ENCODE assay signal across 1 cellular context in genomic region chr9:316382-316965, GRCh38.
TF ChIP-seq lines count a peak whose summit lies in the region.

No MANE protein-coding gene starts in this region.

TF ChIP-seq in endothelial cell of umbilical vein, 7 proteins besides CTCF, POLR2A, EP300 and RAD21:
- TF ChIP-seq EZH2 (IDR thresholded peaks at IDR 0.05; ENCODE audit: borderline replicate concordance, low read depth, low read length, severe bottlenecking): no peak
- no peak for TF ChIP-seq MAX (IDR thresholded peaks at IDR 0.05; ENCODE audit: insufficient read depth, insufficient read length)
- TF ChIP-seq GATA2 (IDR thresholded peaks at IDR 0.05; ENCODE audit: insufficient read depth, insufficient read length, low read depth, low read length): no peak
- no peak for TF ChIP-seq JUN (IDR thresholded peaks at IDR 0.05; ENCODE audit: borderline replicate concordance, insufficient read depth, insufficient read length, low read depth)
- TF ChIP-seq MYC (IDR thresholded peaks at IDR 0.05; ENCODE audit: low read depth, low read length): no peak
- TF ChIP-seq POLR2AphosphoS5 (IDR thresholded peaks at IDR 0.05; ENCODE audit: insufficient read depth, low read depth, low read length): no peak
- no peak for TF ChIP-seq FOS (IDR thresholded peaks at IDR 0.05; ENCODE audit: borderline replicate concordance, insufficient read depth, low read length)
